7 cellular contexts compared by ENCODE assay signal in the genomic region with DNA sequence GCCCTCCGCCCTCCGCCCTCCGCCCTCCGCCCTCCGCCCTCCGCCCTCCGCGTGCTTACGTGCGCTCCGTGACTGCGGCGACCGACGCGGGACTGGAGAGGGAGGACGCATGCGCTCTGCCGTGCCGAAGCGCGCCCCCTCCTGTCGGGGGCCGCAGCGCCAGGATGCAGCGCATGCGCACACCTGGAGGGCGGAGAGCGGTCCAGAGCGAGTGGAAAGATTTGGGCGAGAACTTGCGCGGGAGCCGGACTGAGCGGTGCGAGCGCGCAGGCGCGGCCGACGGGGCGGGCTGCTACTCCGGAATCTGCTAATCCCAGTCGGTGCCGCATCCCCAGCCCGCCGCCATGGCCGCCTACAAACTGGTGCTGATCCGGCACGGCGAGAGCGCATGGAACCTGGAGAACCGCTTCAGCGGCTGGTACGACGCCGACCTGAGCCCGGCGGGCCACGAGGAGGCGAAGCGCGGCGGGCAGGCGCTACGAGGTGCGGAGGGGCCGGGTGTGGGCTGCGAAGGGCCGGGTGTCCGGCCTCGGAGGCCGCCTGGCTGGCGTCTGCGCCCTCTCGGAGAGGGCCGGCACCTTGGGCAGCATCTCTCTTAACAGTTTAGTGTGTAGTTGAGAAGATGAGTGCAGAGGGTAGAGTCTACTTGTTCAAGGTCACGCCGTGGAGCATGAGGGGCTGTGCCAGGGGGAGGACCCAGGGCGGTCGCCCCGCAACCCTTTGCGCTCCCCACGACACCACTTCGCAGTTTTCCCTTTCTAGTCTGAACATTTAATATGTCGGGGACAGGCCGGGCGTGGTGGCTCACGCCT. TPM values are rescaled to one million over a fixed set of nuclear protein-coding genes. Genes with fewer than 3 reads are reported as not detected.
A peak's percentile ranks its signal among the peaks of the same experiment; 100 is the strongest.
DNase-seq lines count a peak whose midpoint lies in the region; ATAC-seq, FAIRE-seq and TF ChIP-seq lines count a peak whose summit lies in the region.

A gene (plus strand): TSS at position 228 of the 812 bp plus-strand sequence. CDS start 117 bp downstream, at position 345.

- peak within 1 kb of the TSS; percentile 50 for H2AFZ ChIP-seq in astrocyte (ENCODE audit: low read depth, low read length)

- H3K4me2 ChIP-seq in astrocyte (ENCODE audit: low read length), result peak within 1 kb of the TSS; percentile 99

- FAIRE-seq in astrocyte (lab: Jason Lieb, UNC), result no peak

- ATAC-seq in GM18505 (IDR thresholded peaks at IDR 0.05; ENCODE audit: unreplicated experiment) (peak; percentile 79), HG02973 (IDR thresholded peaks at IDR 0.05; ENCODE audit: unreplicated experiment) (peak; percentile 73)

- peak within 1 kb of the TSS; percentile 92 for H3K4me3 Mint-ChIP-seq in T-helper 2 cell treated with Interferon-gamma antibody and Interleukin-4, amounts not matched to agents 5 μg/mL and 100 μg/mL, for 36 hours
- peak within 1 kb of the TSS; percentile 96 for H3K4me3 Mint-ChIP-seq in astrocyte (ENCODE audit: unreplicated experiment)

- no peaks in the 10 kb centered on the region for H3K27me3 ChIP-seq in astrocyte (ENCODE audit: insufficient read depth, low read length)

- peak within 1 kb of the TSS; percentile 96 for H3K4me3 ChIP-seq in astrocyte (ENCODE audit: insufficient read depth, low read depth, low read length)

- H4K20me1 ChIP-seq in astrocyte (ENCODE audit: insufficient read depth, low read length), result peaks cover 34% of the 10 kb centered on the region

- peak within 1 kb of the TSS; percentile 94 for H3K27ac Mint-ChIP-seq in T-helper 2 cell treated with Interferon-gamma antibody and Interleukin-4, amounts not matched to agents 5 μg/mL and 100 μg/mL, for 36 hours
- H3K27ac Mint-ChIP-seq in astrocyte (ENCODE audit: unreplicated experiment), result peak within 1 kb of the TSS; percentile 91

- peaks cover 26% of the 10 kb centered on the region for H3K4me1 ChIP-seq in astrocyte (ENCODE audit: insufficient read depth, low read length)

- H3K9ac ChIP-seq in astrocyte (ENCODE audit: low read length), result peak within 1 kb of the TSS; percentile 90

- peak; percentile 39 for TF ChIP-seq CTCF in astrocyte (IDR thresholded peaks at IDR 0.05; ENCODE audit: insufficient read depth, low read depth, low read length)

- peak; percentile 80 to 86 for DNase-seq in NCI-H1930 (lab: John Stamatoyannopoulos, UW)
- DNase-seq in T-helper 2 cell treated with Interferon-gamma antibody and Interleukin-4, amounts not matched to agents 5 μg/mL and 100 μg/mL, for 36 hours (ENCODE audit: low spot score), result peak; percentile 98
- peak; percentile 82 for DNase-seq in astrocyte (ENCODE audit: low read depth)
- peak; percentile 100 for DNase-seq in hepatic stellate cell (ENCODE audit: low spot score)
- DNase-seq in retina, result peak; percentile 98

- peak; percentile 74 for TF ChIP-seq POLR2A in GM18505 (IDR thresholded peaks at IDR 0.05; ENCODE audit: borderline replicate concordance, extremely low read depth, insufficient read depth, insufficient read length)

- peaks cover 40% of the 10 kb centered on the region for H3K4me1 Mint-ChIP-seq in T-helper 2 cell treated with Interferon-gamma antibody and Interleukin-4, amounts not matched to agents 5 μg/mL and 100 μg/mL, for 36 hours (ENCODE audit: low read depth)
- H3K4me1 Mint-ChIP-seq in astrocyte (ENCODE audit: low read depth, unreplicated experiment), result peaks cover 19% of the 10 kb centered on the region

- H3K36me3 Mint-ChIP-seq in T-helper 2 cell treated with Interferon-gamma antibody and Interleukin-4, amounts not matched to agents 5 μg/mL and 100 μg/mL, for 36 hours (ENCODE audit: low read depth), result peaks cover 45% of the 10 kb centered on the region
- peaks cover 7% of the 10 kb centered on the region for H3K36me3 Mint-ChIP-seq in astrocyte (ENCODE audit: low read depth, unreplicated experiment)

- peaks cover 66% of the 10 kb centered on the region for H3K79me2 ChIP-seq in astrocyte (ENCODE audit: insufficient read depth, low read length)

- peaks cover 2% of the 10 kb centered on the region for H3K27me3 Mint-ChIP-seq in T-helper 2 cell treated with Interferon-gamma antibody and Interleukin-4, amounts not matched to agents 5 μg/mL and 100 μg/mL, for 36 hours (ENCODE audit: low read depth)
- H3K27me3 Mint-ChIP-seq in astrocyte (ENCODE audit: low read depth, unreplicated experiment), result no peaks in the 10 kb centered on the region

- H3K9me3 Mint-ChIP-seq in T-helper 2 cell treated with Interferon-gamma antibody and Interleukin-4, amounts not matched to agents 5 μg/mL and 100 μg/mL, for 36 hours, result no peaks in the 10 kb centered on the region
- H3K9me3 Mint-ChIP-seq in astrocyte (ENCODE audit: unreplicated experiment), result no peaks in the 10 kb centered on the region

- H3K36me3 ChIP-seq in astrocyte (ENCODE audit: insufficient read depth, low read length), result peaks cover 17% of the 10 kb centered on the region

- peak within 1 kb of the TSS; percentile 86 for H3K27ac ChIP-seq in astrocyte (ENCODE audit: low read depth, low read length)

- no peaks in the 10 kb centered on the region for H3K9me3 ChIP-seq in astrocyte (ENCODE audit: insufficient read depth, low read depth, low read length)

RNA-seq across cellular contexts. Expression of the gene that starts here (rescaled TPM):
- total RNA-seq in astrocyte, result 706 and 719 TPM in 2 replicates

Comparison
In these comparisons a context has a peak if more than half of its experiments do, and no peak if none do; other contexts are left out.
1. Peak in every context shown above with its lines: DNase-seq, ATAC-seq, H3K4me3 ChIP-seq and H3K27ac ChIP-seq.